In genomic region chr15:25863067-25863967, GRCh38 we compare ENCODE assay signal across 8 cellular contexts. TPM values are rescaled to one million over a fixed set of nuclear protein-coding genes. Genes with fewer than 3 reads are reported as not detected.
DNase-seq lines count a peak whose midpoint lies in the region; ATAC-seq and TF ChIP-seq lines count a peak whose summit lies in the region.

ATP10A (minus strand) TSS chr15:25863327; CDS start chr15:25863096, 231 bp downstream.

- peak; percentile 49 for ATAC-seq in WTC11
- ATAC-seq in HG02798 (IDR thresholded peaks at IDR 0.05; ENCODE audit: poor library complexity, unreplicated experiment): no peak

- WGBS in ectodermal cell, 2 experiments: 1 to 2% methylated on average over 93 of the region's 93 CpGs
- WGBS in mesodermal cell (ENCODE audit: insufficient coverage in 2 of 2), 2 experiments: 2 to 4% methylated on average over 42 to 82 of the region's 93 CpGs

- DNase-seq in GDM1 (lab: John Stamatoyannopoulos, UW): peak; percentile 50
- DNase-seq in WTC11 (ENCODE audit: low spot score): peak; percentile 44
- no peak for DNase-seq in GM13977 (ENCODE audit: low spot score)
- DNase-seq in PC-9: no peak

- peak within 1 kb of the TSS; percentile 77 for H3K4me3 Mint-ChIP-seq in WTC11

- H3K79me2 ChIP-seq in PC-9 (ENCODE audit: low read depth): no peaks in the 10 kb centered on the region

- POLR2A ChIA-PET in WTC11 (lab: Charles Lee) (no interaction called here), PC-9 (lab: Charles Lee; ENCODE audit: unreplicated experiment) (no interaction called here)

- no peaks in the 10 kb centered on the region for H3K9me3 Mint-ChIP-seq in WTC11

- H3K27ac Mint-ChIP-seq in WTC11: no peak within 1 kb of the TSS

- no peaks in the 10 kb centered on the region for H3F3A ChIP-seq in PC-9 (ENCODE audit: insufficient read depth, low read depth)

- H3K4me1 Mint-ChIP-seq in WTC11: peaks cover 15% of the 10 kb centered on the region

- H3K27me3 Mint-ChIP-seq in WTC11 (ENCODE audit: low read depth): peaks cover 62% of the 10 kb centered on the region

- H3K9me3 ChIP-seq in ectodermal cell (ENCODE audit: control insufficient read depth, low read length) (no peaks in the 10 kb centered on the region), mesodermal cell (ENCODE audit: control insufficient read depth, low read length) (no peaks in the 10 kb centered on the region), stomach smooth muscle (ENCODE audit: control insufficient read depth in 2 of 2, low read length in 2 of 2) (no peaks in the 10 kb centered on the region), PC-9 (ENCODE audit: insufficient read depth, low read depth) (no peaks in the 10 kb centered on the region)

- TF ChIP-seq CTCF in WTC11 (IDR thresholded peaks at IDR 0.05): no peak
- TF ChIP-seq CTCF in GM13977 (IDR thresholded peaks at IDR 0.05; ENCODE audit: extremely low read depth, insufficient read depth, missing control alignments): no peak
- TF ChIP-seq CTCF in PC-9 (conservative IDR thresholded peaks at IDR 0.05): no peak

- no peaks in the 10 kb centered on the region for H4K20me1 ChIP-seq in PC-9 (ENCODE audit: insufficient read depth)

- H3K27me3 ChIP-seq in ectodermal cell (ENCODE audit: control insufficient read depth, insufficient read depth, low read length, poor library complexity, severe bottlenecking) (peaks cover 56% of the 10 kb centered on the region), stomach smooth muscle (ENCODE audit: control insufficient read depth in 1 of 2, insufficient read depth in 2 of 2, low read length in 2 of 2) (no peaks in the 10 kb centered on the region), PC-9 (ENCODE audit: insufficient read depth, low read depth) (0 out of 2 replicates have a peak, but pooled peaks cover 6% of the 10 kb centered on the region)

- CTCF ChIA-PET in WTC11 (lab: Charles Lee): interaction anchor here (0.5 to 1.8 kb wide), 3 partner anchors 80 to 195 kb away, joined by 4 to 7 read pairs (median 6); no protein-coding TSS in a partner anchor
- CTCF ChIA-PET in PC-9 (lab: Charles Lee): no interaction called here

- intact Hi-C loops in PC-9 (cut with micrococcal nuclease; ENCODE audit: unreplicated experiment): no loop called here

- no peak within 1 kb of the TSS for H3K27ac ChIP-seq in ectodermal cell (ENCODE audit: insufficient read depth, low read depth, low read length, poor library complexity, severe bottlenecking)
- H3K27ac ChIP-seq in mesodermal cell (ENCODE audit: low read depth, low read length, severe bottlenecking): no peak within 1 kb of the TSS
- peak within 1 kb of the TSS; percentile 81 for H3K27ac ChIP-seq in stomach smooth muscle (ENCODE audit: low read length)
- H3K27ac ChIP-seq in PC-9: no peak within 1 kb of the TSS

- H3K36me3 ChIP-seq in ectodermal cell (ENCODE audit: control insufficient read depth, insufficient read depth, low read length): no peaks in the 10 kb centered on the region
- no peaks in the 10 kb centered on the region for H3K36me3 ChIP-seq in mesodermal cell (ENCODE audit: control insufficient read depth, insufficient read depth, low read length)
- H3K36me3 ChIP-seq in stomach smooth muscle (ENCODE audit: control insufficient read depth in 2 of 2, insufficient read depth in 2 of 2, low read length in 2 of 2): no peaks in the 10 kb centered on the region
- no peaks in the 10 kb centered on the region for H3K36me3 ChIP-seq in PC-9 (ENCODE audit: low read depth)

- in situ Hi-C loops in GM13977 (cut with MboI; ENCODE audit: low pct_unique_long_range_greater_than_20kb, low sequenced_read_pairs, unreplicated experiment): no loop called here

- H3K4me2 ChIP-seq in PC-9: no peak within 1 kb of the TSS

- H2AFZ ChIP-seq in PC-9: no peak within 1 kb of the TSS

- H3K9me2 ChIP-seq in PC-9 (ENCODE audit: insufficient read depth): no peaks in the 10 kb centered on the region

- peaks cover 3% of the 10 kb centered on the region for H3K4me1 ChIP-seq in ectodermal cell (ENCODE audit: control insufficient read depth, insufficient read depth, low read length)
- peaks cover 12% of the 10 kb centered on the region for H3K4me1 ChIP-seq in mesodermal cell (ENCODE audit: control insufficient read depth, insufficient read depth, low read length, poor library complexity, severe bottlenecking)
- peaks cover 43% of the 10 kb centered on the region for H3K4me1 ChIP-seq in stomach smooth muscle (ENCODE audit: control insufficient read depth, insufficient read depth, low read length)
- H3K4me1 ChIP-seq in PC-9 (replicated peaks; ENCODE audit: insufficient read depth): no peaks in the 10 kb centered on the region

- H3K4me3 ChIP-seq in ectodermal cell (ENCODE audit: insufficient read depth, low read depth, low read length): peak within 1 kb of the TSS; percentile 39
- H3K4me3 ChIP-seq in mesodermal cell (ENCODE audit: extremely low read depth, insufficient read depth, low read length, poor library complexity, severe bottlenecking): peak within 1 kb of the TSS; percentile 39
- peak within 1 kb of the TSS; percentile 87 to 91 for H3K4me3 ChIP-seq in stomach smooth muscle (ENCODE audit: low read length in 2 of 2)
- H3K4me3 ChIP-seq in PC-9: no peak within 1 kb of the TSS

- no peaks in the 10 kb centered on the region for H3K36me3 Mint-ChIP-seq in WTC11

- BruUV-seq in PC-9 (replicated peaks; lab: Mats Ljungman, UMichigan): no TSS peak

- H3K9ac ChIP-seq in stomach smooth muscle (ENCODE audit: low read length in 2 of 2): peak within 1 kb of the TSS; percentile 75 to 80

TF ChIP-seq in WTC11, 78 proteins besides CTCF, POLR2A, EP300 and RAD21:
- TF ChIP-seq CBFB (CRISPR knock-in tag; IDR thresholded peaks at IDR 0.05; ENCODE audit: low read depth): 0 out of 2 replicates have a peak, but pooled peaks have one; percentile 28
- no peak for TF ChIP-seq IRF1 (CRISPR knock-in tag; IDR thresholded peaks at IDR 0.05)
- TF ChIP-seq E2F5 (CRISPR knock-in tag; IDR thresholded peaks at IDR 0.05): 0 out of 2 replicates have a peak, but pooled peaks have one; percentile 35

RNA-seq across cellular contexts. Expression of gene ATP10A, which starts in this region (rescaled TPM):
- total RNA-seq in WTC11 (2021) (2.1 to 2.4 TPM (median 2.1 TPM) in 3 replicates), PC-9 (2021) (not detected in 2 replicates)
- polyA plus RNA-seq in ectodermal cell (2013, experiment 1 of 4): 0.41 TPM
- 0.27 TPM for polyA plus RNA-seq in ectodermal cell (2013, experiment 2 of 4)
- 0.27 TPM for polyA plus RNA-seq in ectodermal cell (2013, experiment 3 of 4)
- polyA plus RNA-seq in ectodermal cell (2013, experiment 4 of 4): 0.45 TPM
- polyA plus RNA-seq in mesodermal cell (2013, experiment 1 of 2): 0.66 TPM
- 0.71 TPM for polyA plus RNA-seq in mesodermal cell (2013, experiment 2 of 2)

Comparison
In these comparisons a context has a peak if more than half of its experiments do, and no peak if none do; other contexts are left out.
1. DNase-seq: peak in GDM1 (single experiment) and WTC11 (single experiment); none in GM13977 (single experiment) and PC-9 (0 of 2).